In genomic region chr7:128838109-128838779, GRCh38 we compare ENCODE assay signal across 28 cellular contexts. TPM values are rescaled to one million over a fixed set of nuclear protein-coding genes. Genes with fewer than 3 reads are reported as not detected.
DNase-seq lines count a peak whose midpoint lies in the region; ATAC-seq and TF ChIP-seq lines count a peak whose summit lies in the region.
"Had no signal": no experiment of that assay in that cellular context is flagged by ENCODE, and none has a peak within 500 bp of the region (broad histone marks: within the 10 kb centered on the region; RNA-seq: fewer than 3 reads in every experiment).

No MANE protein-coding gene starts in this region.

- H3K27me3 Mint-ChIP-seq in activated CD4-positive, alpha-beta T cell treated with anti-CD3 and anti-CD28 coated beads for 36 hours: no peaks in the 10 kb centered on the region
- H3K27me3 Mint-ChIP-seq: central memory CD8-positive, alpha-beta T cell; T-helper 17 cell had no signal

- DNase-seq in activated CD4-positive, alpha-beta T cell treated with anti-CD3 and anti-CD28 coated beads for 36 hours: peak; percentile 1
- no peak for DNase-seq in activated CD4-positive, alpha-beta T cell treated with anti-CD3 and anti-CD28 coated beads, Interleukin-2, amount 50 U/mL, for 48 hours
- peak in 1 of 10 donors; percentile 38 for DNase-seq in dorsolateral prefrontal cortex
- DNase-seq in right lobe of liver: peak in 2 of 3 donors; percentile 15 to 53
- no peak for DNase-seq in OCI-LY7 (ENCODE audit: low spot score)
- DNase-seq in iPS-NIHi11 (ENCODE audit: low spot score): no peak
- DNase-seq in DMS79 treated with DMSO at 0.1 percent for 48 hours (lab: John Stamatoyannopoulos, UW): no peak
- DNase-seq: activated CD4-positive, alpha-beta T cell treated with anti-CD3 and anti-CD28 coated beads, Interleukin-2, amount 10 ng/mL, durations not matched to agents 24 days and 14 days; activated CD8-positive, alpha-beta memory T cell treated with anti-CD3 and anti-CD28 coated beads, Interleukin-2, amount 10 ng/mL, durations not matched to agents 7 days and 5 days; activated naive CD4-positive, alpha-beta T cell treated with anti-CD3 and anti-CD28 coated beads for 36 hours; CD4-positive, CD25-positive, alpha-beta regulatory T cell; EL; foreskin fibroblast; hippocampal formation; mammary epithelial cell; NCI-H1092; NCI-H1930; NCI-H69; stimulated activated CD4-positive, alpha-beta T cell treated with anti-CD3 and anti-CD28 coated beads, Interleukin-4, amount 100 ng/mL, for 1 hour; stimulated activated naive B cell treated with anti-CD40 and anti-IgM and Interleukin-4, amounts not matched to agents 10 μg/mL and 1 μg/mL and 100 μg/mL, for 72 hours; T-helper 17 cell; thyroid gland had no signal

- H3K27ac ChIP-seq in dorsolateral prefrontal cortex (peak overlapping the region in 53 of 59 donors; percentile 2 to 99 (median 93)), right lobe of liver (no peak overlapping the region), temporal lobe (ENCODE audit: low read depth, low read length) (peak overlapping the region; percentile 90), OCI-LY7 (ENCODE audit: low read depth, low read length, poor library complexity, severe bottlenecking) (no peak overlapping the region)
- H3K27ac ChIP-seq: 22Rv1, HL-60, SK-N-MC, thyroid gland, VCaP had no signal

- no peak for TF ChIP-seq CTCF in dorsolateral prefrontal cortex (IDR thresholded peaks at IDR 0.05 in 54 of 56, conservative IDR thresholded peaks at IDR 0.05 in 2 of 56; ENCODE audit: low read depth in 1 of 56, partially characterized antibody in 56 of 56)
- TF ChIP-seq CTCF in right lobe of liver (IDR thresholded peaks at IDR 0.05): no peak
- TF ChIP-seq CTCF in OCI-LY7 (conservative IDR thresholded peaks at IDR 0.05; ENCODE audit: low read length): no peak

- POLR2A ChIA-PET in activated CD4-positive, alpha-beta T cell treated with anti-CD3 and anti-CD28 coated beads for 36 hours (lab: Charles Lee): no interaction called here
- POLR2A ChIA-PET in OCI-LY7 (lab: Charles Lee): no interaction called here

- no peaks in the 10 kb centered on the region for H3K9me3 Mint-ChIP-seq in activated CD4-positive, alpha-beta T cell treated with anti-CD3 and anti-CD28 coated beads for 36 hours (ENCODE audit: low read depth)
- H3K9me3 Mint-ChIP-seq: activated CD4-positive, alpha-beta T cell treated with anti-CD3 and anti-CD28 coated beads, Interleukin-2, amount 10 ng/mL, durations not matched to agents 24 days and 14 days; activated naive CD4-positive, alpha-beta T cell treated with anti-CD3 and anti-CD28 coated beads for 36 hours; CD4-positive, CD25-positive, alpha-beta regulatory T cell; central memory CD8-positive, alpha-beta T cell; stimulated activated naive B cell treated with anti-CD40 and anti-IgM and Interleukin-4, amounts not matched to agents 10 μg/mL and 1 μg/mL and 100 μg/mL, for 72 hours had no signal

- H3K36me3 Mint-ChIP-seq in activated CD4-positive, alpha-beta T cell treated with anti-CD3 and anti-CD28 coated beads for 36 hours (ENCODE audit: low read depth): no peaks in the 10 kb centered on the region
- H3K36me3 Mint-ChIP-seq: activated CD8-positive, alpha-beta memory T cell treated with anti-CD3 and anti-CD28 coated beads, Interleukin-2, amount 10 ng/mL, durations not matched to agents 7 days and 5 days; CD4-positive, CD25-positive, alpha-beta regulatory T cell; stimulated activated naive B cell treated with anti-CD40 and anti-IgM and Interleukin-4, amounts not matched to agents 10 μg/mL and 1 μg/mL and 100 μg/mL, for 72 hours had no signal

- BruUV-seq in OCI-LY7 (replicated peaks; lab: Mats Ljungman, UMichigan): no TSS peak

- H3K9me3 ChIP-seq in right lobe of liver (no peaks in the 10 kb centered on the region), OCI-LY7 (ENCODE audit: low read length) (no peaks in the 10 kb centered on the region)
- H3K9me3 ChIP-seq: thyroid gland had no signal

- no peak for ATAC-seq in activated CD4-positive, alpha-beta T cell treated with anti-CD3 and anti-CD28 coated beads for 36 hours
- ATAC-seq in right lobe of liver: no peak
- ATAC-seq: activated CD8-positive, alpha-beta memory T cell treated with anti-CD3 and anti-CD28 coated beads, Interleukin-2, amount 10 ng/mL, durations not matched to agents 7 days and 5 days; stimulated activated naive B cell treated with anti-CD40 and anti-IgM and Interleukin-4, amounts not matched to agents 10 μg/mL and 1 μg/mL and 100 μg/mL, for 72 hours; T-helper 17 cell had no signal

- H3K27me3 ChIP-seq in dorsolateral prefrontal cortex: no peaks in the 10 kb centered on the region
- no peaks in the 10 kb centered on the region for H3K27me3 ChIP-seq in right lobe of liver
- H3K27me3 ChIP-seq: thyroid gland had no signal

- no peaks in the 10 kb centered on the region for H3K79me2 ChIP-seq in OCI-LY7 (ENCODE audit: insufficient read depth, low read depth, low read length)

- H3K36me3 ChIP-seq in right lobe of liver (no peaks in the 10 kb centered on the region), OCI-LY7 (ENCODE audit: insufficient read depth, low read length) (no peaks in the 10 kb centered on the region)
- H3K36me3 ChIP-seq: thyroid gland had no signal

- TF ChIP-seq POLR2A in right lobe of liver (IDR thresholded peaks at IDR 0.05): no peak

- no peaks in the 10 kb centered on the region for H3K4me1 ChIP-seq in right lobe of liver
- peaks cover 3% of the 10 kb centered on the region for H3K4me1 ChIP-seq in OCI-LY7 (ENCODE audit: insufficient read depth, low read length, poor library complexity, severe bottlenecking)

- no peak overlapping the region for H3K27ac Mint-ChIP-seq in activated CD4-positive, alpha-beta T cell treated with anti-CD3 and anti-CD28 coated beads for 36 hours
- H3K27ac Mint-ChIP-seq: activated CD4-positive, alpha-beta T cell treated with anti-CD3 and anti-CD28 coated beads, Interleukin-2, amount 10 ng/mL, durations not matched to agents 24 days and 14 days; activated CD8-positive, alpha-beta memory T cell treated with anti-CD3 and anti-CD28 coated beads, Interleukin-2, amount 10 ng/mL, durations not matched to agents 7 days and 5 days; activated naive CD4-positive, alpha-beta T cell treated with anti-CD3 and anti-CD28 coated beads for 36 hours; stimulated activated naive B cell treated with anti-CD40 and anti-IgM and Interleukin-4, amounts not matched to agents 10 μg/mL and 1 μg/mL and 100 μg/mL, for 72 hours; T-helper 17 cell had no signal

- 70% methylated on average over 4 of the region's 22 CpGs for whole genome bisulfite sequencing in right lobe of liver (ENCODE audit: insufficient coverage, low coverage, low lambda C conversion rate, missing lambda C conversion rate)

- no peaks in the 10 kb centered on the region for H3K9me2 ChIP-seq in OCI-LY7 (ENCODE audit: insufficient read depth, low read length)

- H3K4me3 ChIP-seq in dorsolateral prefrontal cortex (no peak overlapping the region), right lobe of liver (no peak overlapping the region), OCI-LY7 (ENCODE audit: low read depth, low read length, poor library complexity, severe bottlenecking) (no peak overlapping the region)
- H3K4me3 ChIP-seq: SK-N-MC, thyroid gland had no signal

- no peaks in the 10 kb centered on the region for H4K20me1 ChIP-seq in OCI-LY7 (ENCODE audit: insufficient read depth, low read length)

- CTCF ChIA-PET in activated CD4-positive, alpha-beta T cell treated with anti-CD3 and anti-CD28 coated beads for 36 hours (lab: Charles Lee): no interaction called here
- CTCF ChIA-PET in OCI-LY7 (lab: Charles Lee; ENCODE audit: unreplicated experiment): no interaction called here

- H2AFZ ChIP-seq in OCI-LY7 (ENCODE audit: low read length): no peak overlapping the region

- H3K4me2 ChIP-seq in OCI-LY7 (ENCODE audit: low read length): no peak overlapping the region

- no peak overlapping the region for H3K4me3 Mint-ChIP-seq in activated CD4-positive, alpha-beta T cell treated with anti-CD3 and anti-CD28 coated beads for 36 hours
- H3K4me3 Mint-ChIP-seq: activated CD4-positive, alpha-beta T cell treated with anti-CD3 and anti-CD28 coated beads, Interleukin-2, amount 10 ng/mL, durations not matched to agents 24 days and 14 days; activated CD8-positive, alpha-beta memory T cell treated with anti-CD3 and anti-CD28 coated beads, Interleukin-2, amount 10 ng/mL, durations not matched to agents 7 days and 5 days; activated naive CD4-positive, alpha-beta T cell treated with anti-CD3 and anti-CD28 coated beads for 36 hours; CD4-positive, CD25-positive, alpha-beta regulatory T cell; central memory CD8-positive, alpha-beta T cell; stimulated activated naive B cell treated with anti-CD40 and anti-IgM and Interleukin-4, amounts not matched to agents 10 μg/mL and 1 μg/mL and 100 μg/mL, for 72 hours; T-helper 17 cell had no signal

- intact Hi-C loops in activated CD4-positive, alpha-beta T cell treated with anti-CD3 and anti-CD28 coated beads for 36 hours (cut with DNase I, micrococcal nuclease): no loop called here
- intact Hi-C loops in dorsolateral prefrontal cortex (cut with DNase I) (no loop called here), right lobe of liver (cut with DNase I) (no loop called here), OCI-LY7 (cut with micrococcal nuclease; ENCODE audit: unreplicated experiment) (no loop called here)

- no peaks in the 10 kb centered on the region for H3K4me1 Mint-ChIP-seq in activated CD4-positive, alpha-beta T cell treated with anti-CD3 and anti-CD28 coated beads for 36 hours
- H3K4me1 Mint-ChIP-seq: activated CD4-positive, alpha-beta T cell treated with anti-CD3 and anti-CD28 coated beads, Interleukin-2, amount 10 ng/mL, durations not matched to agents 24 days and 14 days; central memory CD8-positive, alpha-beta T cell had no signal

RNA-seq across cellular contexts. Expression of gene FLNC, which starts 8.0 kb away (rescaled TPM):
- total RNA-seq in activated CD4-positive, alpha-beta T cell treated with anti-CD3 and anti-CD28 coated beads for 36 hours: under 1 TPM; 0.09 to 0.18 TPM
- total RNA-seq in dorsolateral prefrontal cortex (10 to 100 TPM in 70 of 120 experiments, 1 to 10 TPM in 50; 4.1 to 35.8 (median 10.9) TPM), right lobe of liver (1 to 10 TPM in 2 of 6 experiments, under 1 TPM in 4; 0.27 to 5.1 (median 0.74) TPM), temporal lobe (4.2 TPM), OCI-LY7 (2022) (0.06 TPM in 2 replicates)
- total RNA-seq in OCI-LY7 (2014; rRNA removed; shearing (Covaris generic)): 0.03 and 0.05 TPM in 2 replicates
- total RNA-seq: activated CD8-positive, alpha-beta memory T cell treated with anti-CD3 and anti-CD28 coated beads, Interleukin-2, amount 10 ng/mL, durations not matched to agents 7 days and 5 days; CD4-positive, CD25-positive, alpha-beta regulatory T cell had no signal

RNA-seq across cellular contexts. Expression of gene ATP6V1F, which starts 24.4 kb away (rescaled TPM):
- total RNA-seq in activated CD4-positive, alpha-beta T cell treated with anti-CD3 and anti-CD28 coated beads for 36 hours: 100 to 1,000 TPM; 109 to 159 TPM
- total RNA-seq in dorsolateral prefrontal cortex (100 to 1,000 TPM; 118 to 295 (median 219) TPM), right lobe of liver (10 to 100 TPM; 26.9 to 72.0 (median 38.9) TPM), temporal lobe (57.0 TPM), OCI-LY7 (2022) (149 and 155 TPM in 2 replicates)
- 84.9 and 108 TPM in 2 replicates for total RNA-seq in OCI-LY7 (2014; rRNA removed; shearing (Covaris generic))

RNA-seq across cellular contexts. Expression of gene CCDC136, which starts 46.5 kb away (rescaled TPM):
- 1 to 10 TPM; 6.9 to 7.7 TPM for total RNA-seq in activated CD4-positive, alpha-beta T cell treated with anti-CD3 and anti-CD28 coated beads for 36 hours
- total RNA-seq in dorsolateral prefrontal cortex (100 to 1,000 TPM in 65 of 120 experiments, 10 to 100 TPM in 55; 53.0 to 145 (median 101) TPM), right lobe of liver (under 1 TPM in 4 of 6 experiments, not detected in 2; 0.16 to 0.70 (median 0.20) TPM), temporal lobe (40.6 TPM), OCI-LY7 (2022) (33.5 and 38.7 TPM in 2 replicates)
- total RNA-seq in OCI-LY7 (2014; rRNA removed; shearing (Covaris generic)): 11.0 and 11.7 TPM in 2 replicates

Comparison
In these comparisons a context has a peak if more than half of its experiments do, and no peak if none do; other contexts are left out.
1. DNase-seq: peak in activated CD4-positive, alpha-beta T cell treated with anti-CD3 and anti-CD28 coated beads for 36 hours (single experiment) and right lobe of liver (2 of 3); none in activated CD4-positive, alpha-beta T cell treated with anti-CD3 and anti-CD28 coated beads, Interleukin-2, amount 50 U/mL, for 48 hours (0 of 2), OCI-LY7 (single experiment), iPS-NIHi11 (single experiment) and DMS79 treated with DMSO at 0.1 percent for 48 hours (single experiment).
2. H3K27ac ChIP-seq: peak in dorsolateral prefrontal cortex (53 of 59) and temporal lobe (single experiment); none in right lobe of liver (0 of 3) and OCI-LY7 (single experiment).
3. RNA of gene CCDC136, which starts 46.5 kb away (total RNA-seq): 53.0 to 145 TPM in dorsolateral prefrontal cortex, 40.6 TPM in temporal lobe (single experiment), 11.0 to 38.7 TPM in OCI-LY7 and 6.9 to 7.7 TPM in activated CD4-positive, alpha-beta T cell treated with anti-CD3 and anti-CD28 coated beads for 36 hours; 0.16 to 0.70 TPM in right lobe of liver; every median in the first group is over 4 times any median in the second.